1 cellular context compared by ENCODE assay signal in the genomic region with DNA sequence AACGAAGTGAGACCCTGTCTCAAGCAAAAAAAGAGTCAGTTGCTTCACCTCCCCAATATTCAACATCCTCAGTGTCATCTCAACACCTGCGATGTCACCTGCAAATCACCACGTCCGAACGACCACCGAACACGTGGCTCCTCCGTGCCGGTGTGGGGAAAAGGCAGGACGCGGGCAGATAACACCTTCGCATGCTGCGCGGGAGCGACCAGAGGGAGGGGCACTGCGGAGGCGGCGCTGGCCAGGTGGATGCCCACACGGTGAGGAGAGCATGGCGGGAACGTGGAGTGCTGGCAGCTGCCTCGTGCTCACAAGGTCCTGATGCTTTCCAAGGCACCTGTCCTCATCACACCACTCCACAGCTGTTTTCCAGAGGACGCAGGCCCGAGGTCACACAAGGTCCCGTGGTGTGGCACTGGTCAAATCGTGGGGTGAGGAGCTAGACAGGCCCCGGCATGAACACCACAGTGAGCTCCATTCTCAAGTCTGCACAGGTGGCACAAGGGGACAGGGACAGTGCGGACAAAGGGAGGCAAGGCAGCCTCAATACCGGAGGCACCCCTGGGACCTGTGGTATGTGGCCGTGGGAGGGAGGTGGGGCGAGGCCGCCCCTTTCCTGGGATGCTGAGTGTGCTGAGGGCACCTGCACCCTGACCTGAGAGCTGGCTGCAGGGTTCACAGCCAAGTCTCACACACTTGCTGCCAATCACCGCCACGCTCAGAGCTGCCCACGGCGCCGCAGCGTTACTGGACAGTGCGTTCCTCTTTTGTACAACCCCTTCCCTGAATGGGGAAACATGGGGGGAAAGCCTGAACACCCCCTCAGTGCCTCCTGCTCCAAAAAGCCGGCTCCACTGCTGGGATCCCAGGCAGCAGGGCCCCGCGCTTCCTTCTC.
TF ChIP-seq lines count a peak whose summit lies in the region.

No MANE protein-coding gene starts in this region.

TF ChIP-seq in GM12878, 131 proteins besides CTCF, POLR2A, EP300 and RAD21:
- TF ChIP-seq MTA3 (IDR thresholded peaks at IDR 0.05; ENCODE audit: borderline replicate concordance, low read length): no peak
- TF ChIP-seq, protein P1, sequence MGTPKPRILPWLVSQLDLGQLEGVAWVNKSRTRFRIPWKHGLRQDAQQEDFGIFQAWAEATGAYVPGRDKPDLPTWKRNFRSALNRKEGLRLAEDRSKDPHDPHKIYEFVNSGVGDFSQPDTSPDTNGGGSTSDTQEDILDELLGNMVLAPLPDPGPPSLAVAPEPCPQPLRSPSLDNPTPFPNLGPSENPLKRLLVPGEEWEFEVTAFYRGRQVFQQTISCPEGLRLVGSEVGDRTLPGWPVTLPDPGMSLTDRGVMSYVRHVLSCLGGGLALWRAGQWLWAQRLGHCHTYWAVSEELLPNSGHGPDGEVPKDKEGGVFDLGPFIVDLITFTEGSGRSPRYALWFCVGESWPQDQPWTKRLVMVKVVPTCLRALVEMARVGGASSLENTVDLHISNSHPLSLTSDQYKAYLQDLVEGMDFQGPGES (IDR thresholded peaks at IDR 0.05): no peak
- no peak for TF ChIP-seq ZNF217 (IDR thresholded peaks at IDR 0.05)
